In genomic region chr1:42319871-42320484, GRCh38 we compare ENCODE assay signal across 8 cellular contexts. TPM values are rescaled to one million over a fixed set of nuclear protein-coding genes. Genes with fewer than 3 reads are reported as not detected.
DNase-seq lines count a peak whose midpoint lies in the region; ATAC-seq, FAIRE-seq and TF ChIP-seq lines count a peak whose summit lies in the region.

No MANE protein-coding gene starts in this region.

- no peak for TF ChIP-seq RAD21 in HepG2 (CRISPR knock-in tag; IDR thresholded peaks at IDR 0.05)

- H4K8ac ChIP-seq in neuronal stem cell (ENCODE audit: low read depth, low read length): no peak overlapping the region

- H3K4me3 ChIP-seq in ACC112 (ENCODE audit: low read depth, low read length) (no peak overlapping the region), Loucy (ENCODE audit: low read length, poor library complexity, severe bottlenecking) (peak overlapping the region; percentile 68), HepG2 (replicated peaks in 1 of 3; ENCODE audit: insufficient read depth in 1 of 3, low read depth in 2 of 3, low read length in 3 of 3) (peak overlapping the region in 2 of 3 experiments; percentile 10 to 20; a peak in 3 of 6 replicates), neuronal stem cell (ENCODE audit: low read length in 2 of 2) (no peak overlapping the region), MG63 (no peak overlapping the region)

- POLR2A ChIA-PET in HepG2 (lab: Yijun Ruan, JAX): interaction anchor here (2.3 kb wide), 1 partner anchor 14 kb away, joined by 6 read pairs; no protein-coding TSS in a partner anchor

- peaks cover 12% of the 10 kb centered on the region; the same call in 1 of the 2 replicates for H3F3A ChIP-seq in Loucy (ENCODE audit: low read depth)

- 0 out of 2 replicates have a peak, but pooled peaks cover 5% of the 10 kb centered on the region for H3K36me3 ChIP-seq in ACC112 (ENCODE audit: insufficient read depth, low read length)
- H3K36me3 ChIP-seq in Loucy (ENCODE audit: insufficient read depth, low read length): no peaks in the 10 kb centered on the region
- peaks cover 0 to 1% of the 10 kb centered on the region in 2 experiments; a peak in 3 of 5 replicates for H3K36me3 ChIP-seq in HepG2 (replicated peaks in 1 of 2; ENCODE audit: control insufficient read depth in 1 of 2, insufficient read depth in 2 of 2, low read length in 2 of 2)
- peaks cover 0 to 9% of the 10 kb centered on the region in 2 donors for H3K36me3 ChIP-seq in neuronal stem cell (replicated peaks in 1 of 2; ENCODE audit: control insufficient read depth in 2 of 2, insufficient read depth in 2 of 2, low read length in 2 of 2)
- H3K36me3 ChIP-seq in MG63: peaks cover 5% of the 10 kb centered on the region; the same call in 1 of the 2 replicates

- no peak overlapping the region for H2BK5ac ChIP-seq in neuronal stem cell (ENCODE audit: low read length)

- H3K4me2 ChIP-seq in Loucy (ENCODE audit: low read depth, low read length, poor library complexity, severe bottlenecking): peak overlapping the region; percentile 95
- peak overlapping the region; percentile 56 for H3K4me2 ChIP-seq in HepG2 (ENCODE audit: low read depth, low read length)
- no peak overlapping the region for H3K4me2 ChIP-seq in neuronal stem cell (ENCODE audit: insufficient read depth, low read length, poor library complexity, severe bottlenecking)

- H3K36me3 Mint-ChIP-seq in activated naive CD4-positive, alpha-beta T cell treated with anti-CD3 and anti-CD28 coated beads, Interleukin-2, amount 50 U/mL, for 72 hours: peaks cover 0 to 10% of the 10 kb centered on the region in 2 donors

- no peak overlapping the region for H2BK120ac ChIP-seq in neuronal stem cell (ENCODE audit: low read depth, low read length)

- DNase-seq in activated naive CD4-positive, alpha-beta T cell treated with anti-CD3 and anti-CD28 coated beads, Interleukin-2, amount 50 U/mL, for 72 hours (ENCODE audit: low spot score in 2 of 2): no peak
- DNase-seq in HepG2 (ENCODE audit: low spot score) (peak; percentile 43), HuH-7.5 (ENCODE audit: low spot score) (no peak), neuronal stem cell (ENCODE audit: low spot score) (no peak), MG63 (no peak), substantia nigra (lab: John Stamatoyannopoulos, UW) (no peak)

- intact Hi-C loops in HepG2 (cut with micrococcal nuclease; ENCODE audit: unreplicated experiment): no loop called here

- 30% methylated on average over 6 of the region's 6 CpGs for WGBS in HepG2 (ENCODE audit: low lambda C conversion rate)
- no CpG with 5 or more reads among the region's 6 CpGs for WGBS in neuronal stem cell (ENCODE audit: extremely low coverage in 2 of 2, insufficient read length in 2 of 2, insufficient replicate concordance in 1 of 2), 2 donors

- H3K9me2 ChIP-seq in Loucy (replicated peaks; ENCODE audit: low read depth, low read length): no peaks in the 10 kb centered on the region

- H3K79me1 ChIP-seq in neuronal stem cell (ENCODE audit: low read depth, low read length): peaks cover 7% of the 10 kb centered on the region

- H3K27me3 ChIP-seq in ACC112 (ENCODE audit: insufficient read depth, low read length) (no peaks in the 10 kb centered on the region), Loucy (ENCODE audit: insufficient read depth, low read length, poor library complexity, severe bottlenecking) (no peaks in the 10 kb centered on the region), HepG2 (ENCODE audit: control insufficient read depth in 1 of 2, insufficient read depth in 2 of 2, low read length in 2 of 2) (no peaks in the 10 kb centered on the region), neuronal stem cell (ENCODE audit: control insufficient read depth in 3 of 3, insufficient read depth in 3 of 3, low read depth in 1 of 3, low read length in 3 of 3) (no peaks in the 10 kb centered on the region), MG63 (no peaks in the 10 kb centered on the region)

- in situ Hi-C loops in HepG2 (cut with HindIII; ENCODE audit: extremely low pct_ligation_motif_present, low pct_unique_long_range_greater_than_20kb): no loop called here

- ATAC-seq in activated naive CD4-positive, alpha-beta T cell treated with anti-CD3 and anti-CD28 coated beads, Interleukin-2, amount 50 U/mL, for 72 hours: no peak
- ATAC-seq in HepG2: peak; percentile 30; the same call in 1 of the 3 replicates

- no peak overlapping the region for H2BK12ac ChIP-seq in neuronal stem cell (ENCODE audit: low read length)

- CTCF ChIA-PET in HepG2 (lab: Yijun Ruan, JAX; ENCODE audit: low intra/inter-chr PET ratio, low total read pairs): no interaction called here

- H3K4me1 ChIP-seq in ACC112 (ENCODE audit: control insufficient read depth, insufficient read depth, low read length, unreplicated experiment) (peaks cover 37% of the 10 kb centered on the region), Loucy (ENCODE audit: insufficient read depth, low read length, poor library complexity, severe bottlenecking) (peaks cover 74% of the 10 kb centered on the region), HepG2 (ENCODE audit: insufficient read depth, low read length) (peaks cover 90% of the 10 kb centered on the region), neuronal stem cell (ENCODE audit: control insufficient read depth in 2 of 2, insufficient read depth in 1 of 2, low read depth in 1 of 2, low read length in 2 of 2) (peaks cover 0 to 5% of the 10 kb centered on the region in 2 donors)

- no peak overlapping the region for H3K14ac ChIP-seq in neuronal stem cell (ENCODE audit: low read length)

- peak overlapping the region; percentile 83 to 97 for H3K27ac Mint-ChIP-seq in activated naive CD4-positive, alpha-beta T cell treated with anti-CD3 and anti-CD28 coated beads, Interleukin-2, amount 50 U/mL, for 72 hours

- H2AFZ ChIP-seq in ACC112 (ENCODE audit: low read length, unreplicated experiment) (no peak overlapping the region), Loucy (ENCODE audit: low read length) (no peak overlapping the region), HepG2 (ENCODE audit: low read length) (no peak overlapping the region), neuronal stem cell (ENCODE audit: low read length) (no peak overlapping the region)

- H4K91ac ChIP-seq in neuronal stem cell (ENCODE audit: low read depth, low read length, poor library complexity): no peak overlapping the region

- H3K27ac ChIP-seq in ACC112 (ENCODE audit: low read depth, low read length) (peak overlapping the region; percentile 27), HepG2 (ENCODE audit: extremely low read length, insufficient read depth, low read length) (peak overlapping the region; percentile 47), neuronal stem cell (replicated peaks; ENCODE audit: low read length) (no peak overlapping the region), substantia nigra (ENCODE audit: low read depth, low read length, poor library complexity, severe bottlenecking) (no peak overlapping the region)

- H2BK15ac ChIP-seq in neuronal stem cell (ENCODE audit: low read length): no peak overlapping the region

- TF ChIP-seq CTCF in Loucy (conservative IDR thresholded peaks at IDR 0.05; ENCODE audit: low read length) (no peak), HepG2 (CRISPR knock-in tag; IDR thresholded peaks at IDR 0.05) (no peak)

- no peak overlapping the region for H3K23ac ChIP-seq in neuronal stem cell (ENCODE audit: low read depth, low read length, poor library complexity)

- peaks cover 67% of the 10 kb centered on the region for H4K20me1 ChIP-seq in Loucy (ENCODE audit: insufficient read depth, low read length, poor library complexity, severe bottlenecking)
- H4K20me1 ChIP-seq in HepG2 (ENCODE audit: insufficient read depth, low read length): peaks cover 27% of the 10 kb centered on the region

- H3K79me2 ChIP-seq in ACC112 (ENCODE audit: control insufficient read depth, insufficient read depth, low read length, unreplicated experiment) (peaks cover 93% of the 10 kb centered on the region), Loucy (ENCODE audit: insufficient read depth, low read length) (peaks cover 90% of the 10 kb centered on the region), HepG2 (ENCODE audit: insufficient read depth, low read length) (peaks cover 95% of the 10 kb centered on the region)

- no peak for FAIRE-seq in HepG2 (lab: Jason Lieb, UNC)

- no peak overlapping the region for H3K4ac ChIP-seq in neuronal stem cell (ENCODE audit: low read length)

- no peak for TF ChIP-seq POLR2A in HepG2 (IDR thresholded peaks at IDR 0.05; ENCODE audit: insufficient read depth in 1 of 2, low read depth in 2 of 2, low read length in 2 of 2)

- no peak overlapping the region for H3K18ac ChIP-seq in neuronal stem cell (ENCODE audit: low read length)

- peak overlapping the region; percentile 64 for H3K9ac ChIP-seq in Loucy (ENCODE audit: low read depth, low read length, poor library complexity, severe bottlenecking)
- no peak overlapping the region for H3K9ac ChIP-seq in HepG2 (ENCODE audit: insufficient read depth, low read depth, low read length)
- H3K9ac ChIP-seq in neuronal stem cell (ENCODE audit: low read depth, low read length, poor library complexity): no peak overlapping the region

- TF ChIP-seq EP300 in HepG2 (IDR thresholded peaks at IDR 0.05; ENCODE audit: low read depth in 2 of 2, low read length in 2 of 2) (peak in 1 of 2 experiments; percentile 43; a peak in 1 of 4 replicates), HepG2 (CRISPR knock-in tag; IDR thresholded peaks at IDR 0.05; ENCODE audit: borderline replicate concordance) (no peak)

- no TSS peak for BruUV-seq in HepG2 (replicated peaks; lab: Mats Ljungman, UMichigan)

- peaks cover 0 to 5% of the 10 kb centered on the region in 2 donors for H3K9me3 Mint-ChIP-seq in activated naive CD4-positive, alpha-beta T cell treated with anti-CD3 and anti-CD28 coated beads, Interleukin-2, amount 50 U/mL, for 72 hours

- no peaks in the 10 kb centered on the region for H3K9me3 ChIP-seq in Loucy (ENCODE audit: insufficient read depth, low read depth, low read length)
- H3K9me3 ChIP-seq in HepG2 (ENCODE audit: low read length): no peaks in the 10 kb centered on the region
- no peaks in the 10 kb centered on the region for H3K9me3 ChIP-seq in neuronal stem cell (replicated peaks in 1 of 2; ENCODE audit: control insufficient read depth in 2 of 2, insufficient read depth in 1 of 2, low read depth in 1 of 2, low read length in 2 of 2)
- H3K9me3 ChIP-seq in MG63: no peaks in the 10 kb centered on the region

- no peak overlapping the region for H2AK5ac ChIP-seq in neuronal stem cell (ENCODE audit: low read depth, low read length)

RNA-seq across cellular contexts. Expression of gene FOXJ3, which starts 15.1 kb away (rescaled TPM):
- 10 to 100 TPM; 51.0 to 52.9 TPM for total RNA-seq in activated naive CD4-positive, alpha-beta T cell treated with anti-CD3 and anti-CD28 coated beads, Interleukin-2, amount 50 U/mL, for 72 hours
- 15.4 and 16.6 TPM in 2 replicates for total RNA-seq in HepG2 (2016; rRNA removed; fragmentation: Illumina TruSeq; extraction: Trizol)
- total RNA-seq in HepG2 (2016; cell fraction: cytosol; rRNA removed; fragmentation: Illumina TruSeq; extraction: Trizol; ENCODE audit: low read depth): 55.7 and 60.3 TPM in 2 replicates
- 15.5 and 17.0 TPM in 2 replicates for total RNA-seq in HepG2 (2016; cell fraction: insoluble cytoplasmic fraction; rRNA removed; fragmentation: Illumina TruSeq; extraction: Trizol)
- total RNA-seq in HepG2 (2016; cell fraction: membrane; rRNA removed; fragmentation: Illumina TruSeq; extraction: Trizol): 13.6 and 15.8 TPM in 2 replicates
- total RNA-seq in HepG2 (2016; cell fraction: nucleus; rRNA removed; fragmentation: Illumina TruSeq; extraction: Trizol): 25.2 and 32.7 TPM in 2 replicates
- polyA plus RNA-seq in HepG2 (2011; rRNA removed): 33.3 and 48.5 TPM in 2 replicates
- polyA plus RNA-seq in HepG2 (2011; cell fraction: cytosol; rRNA removed): 15.1 and 19.3 TPM in 2 replicates
- 30.9 and 34.9 TPM in 2 replicates for polyA plus RNA-seq in HepG2 (2011; cell fraction: nucleus; rRNA removed)
- 13.6 and 18.4 TPM in 2 replicates for polyA plus RNA-seq in HepG2 (2012)
- polyA plus RNA-seq in HepG2 (2016; cell fraction: cytosol; fragmentation: Illumina TruSeq; extraction: Trizol; ENCODE audit: low read depth): 0.29 and 0.60 TPM in 2 replicates
- 16.6 and 18.3 TPM in 2 replicates for polyA plus RNA-seq in HepG2 (2016; cell fraction: insoluble cytoplasmic fraction; fragmentation: Illumina TruSeq; extraction: Trizol; ENCODE audit: low read depth)
- 2.1 and 2.3 TPM in 2 replicates for polyA plus RNA-seq in HepG2 (2016; cell fraction: membrane; fragmentation: Illumina TruSeq; extraction: Trizol; ENCODE audit: low read depth)
- polyA plus RNA-seq in HepG2 (2016; cell fraction: nucleus; fragmentation: Illumina TruSeq; extraction: Trizol; ENCODE audit: insufficient read depth, low read depth): 26.8 and 30.6 TPM in 2 replicates
- polyA minus RNA-seq in HepG2 (2011; rRNA and poly(A)+ RNA removed; ENCODE audit: low replicate concordance): 39.0 and 60.9 TPM in 2 replicates
- polyA minus RNA-seq in HepG2 (2011; cell fraction: cytosol; rRNA and poly(A)+ RNA removed): 18.7 and 23.7 TPM in 2 replicates
- polyA minus RNA-seq in HepG2 (2011; cell fraction: nucleus; rRNA and poly(A)+ RNA removed): 84.3 and 91.0 TPM in 2 replicates
- polyA plus RNA-seq in neuronal stem cell (2013, experiment 1 of 2): 35.0 TPM
- 35.9 TPM for polyA plus RNA-seq in neuronal stem cell (2013, experiment 2 of 2)
- total RNA-seq in MG63 (2014; rRNA removed; shearing (Covaris generic); ENCODE audit: low replicate concordance): 27.5 and 28.7 TPM in 2 replicates

Comparison
In these comparisons a context has a peak if more than half of its experiments do, and no peak if none do; other contexts are left out.
1. H3K27ac ChIP-seq: peak in ACC112 (single experiment) and HepG2 (single experiment); none in neuronal stem cell (single experiment) and substantia nigra (single experiment).
2. H3K4me3 ChIP-seq: peak in Loucy (single experiment) and HepG2 (2 of 3); none in ACC112 (single experiment), neuronal stem cell (0 of 2) and MG63 (single experiment).